16 cellular contexts compared by ENCODE assay signal in the genomic region with DNA sequence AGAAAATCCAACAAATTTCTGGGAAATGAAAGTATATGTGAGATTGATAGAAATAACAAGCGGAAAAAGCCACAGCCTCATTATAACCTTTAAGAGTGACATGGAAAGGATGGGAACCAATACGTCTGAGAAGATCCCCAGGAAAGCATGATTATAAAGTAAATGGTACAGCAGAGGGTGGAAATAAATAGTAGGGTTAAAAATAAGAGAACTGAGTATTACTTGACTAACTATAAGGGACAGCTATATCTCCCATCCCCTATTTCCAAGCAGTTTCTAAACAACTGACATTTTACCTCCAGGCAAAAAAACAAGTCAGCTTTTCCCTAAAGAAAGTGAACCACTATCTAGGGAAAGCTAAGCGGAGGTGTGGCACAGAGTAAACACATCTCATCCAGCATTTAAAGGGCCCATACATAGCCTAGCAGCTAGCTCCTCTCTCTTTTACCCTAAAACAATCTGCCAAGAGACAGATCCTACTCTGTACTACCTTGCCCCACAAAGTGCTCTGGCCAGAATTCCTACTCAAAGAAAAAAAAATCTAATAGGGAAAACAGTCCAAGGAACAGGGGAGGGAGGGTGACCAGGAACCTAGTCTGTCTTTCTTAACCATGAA. TPM values are rescaled to one million over a fixed set of nuclear protein-coding genes. Genes with fewer than 3 reads are reported as not detected.
A peak's percentile ranks its signal among the peaks of the same experiment; 100 is the strongest.
DNase-seq lines count a peak whose midpoint lies in the region; ATAC-seq, FAIRE-seq and TF ChIP-seq lines count a peak whose summit lies in the region.
"Had no signal": no experiment of that assay in that cellular context is flagged by ENCODE, and none has a peak within 500 bp of the region (broad histone marks: within the 10 kb centered on the region; RNA-seq: fewer than 3 reads in every experiment).

No MANE protein-coding gene starts in this region.

- no peak for FAIRE-seq in urothelium cell line (lab: Jason Lieb, UNC)
- FAIRE-seq: keratinocyte had no signal

- TF ChIP-seq CTCF in Panc1 (IDR thresholded peaks at IDR 0.05) (no peak), hepatocyte (IDR thresholded peaks at IDR 0.05; ENCODE audit: poor library complexity) (no peak), osteocyte (IDR thresholded peaks at IDR 0.05) (no peak)

- H3K4me1 ChIP-seq in HAP-1, result peaks cover 60% of the 10 kb centered on the region
- H3K4me1 ChIP-seq in Panc1 (ENCODE audit: control insufficient read depth, insufficient read depth, low read length), result peaks cover 15% of the 10 kb centered on the region
- peaks cover 20% of the 10 kb centered on the region for H3K4me1 ChIP-seq in hepatocyte (ENCODE audit: insufficient read depth)

- in situ Hi-C loops in HAP-1 (cut with MboI; ENCODE audit: low sequenced_read_pairs) (no loop called here), Panc1 (cut with HindIII; ENCODE audit: low pct_unique_long_range_greater_than_20kb, low sequenced_read_pairs) (no loop called here)

- H3K27me3 Mint-ChIP-seq in osteocyte (ENCODE audit: unreplicated experiment), result no peaks in the 10 kb centered on the region

- peak; percentile 14 to 50 for DNase-seq in HAP-1 (ENCODE audit: low spot score in 2 of 2)
- no peak for DNase-seq in Panc1 (ENCODE audit: low read depth, low spot score)
- DNase-seq in hepatocyte (ENCODE audit: low spot score), result peak; percentile 13
- no peak for DNase-seq in osteocyte (ENCODE audit: extremely low spot score, unreplicated experiment)
- DNase-seq in MV-4-11 (lab: John Stamatoyannopoulos, UW), result no peak
- no peak for DNase-seq in urothelium cell line (ENCODE audit: low spot score)
- no peak for DNase-seq in AG08395 (ENCODE audit: low spot score)
- DNase-seq: brain microvascular endothelial cell; NCI-H2171 treated with DMSO at 0.1 percent for 48 hours; stimulated activated CD4-positive, alpha-beta T cell treated with anti-CD3 and anti-CD28 coated beads, Interleukin-2, amount 100 ng/mL, for 48 hours; WERI-Rb-1 had no signal

- CTCF ChIA-PET in Panc1 (lab: Charles Lee), result no interaction called here

- WGBS in hepatocyte (ENCODE audit: low lambda C conversion rate, missing lambda C conversion rate), result 48% methylated on average over 3 of the region's 3 CpGs

- intact Hi-C loops in Panc1 (cut with micrococcal nuclease; ENCODE audit: unreplicated experiment), result no loop called here

- H3K36me3 ChIP-seq in HAP-1 (replicated peaks) (no peaks in the 10 kb centered on the region), Panc1 (ENCODE audit: control insufficient read depth, insufficient read depth, low read length) (no peaks in the 10 kb centered on the region), hepatocyte (replicated peaks; ENCODE audit: insufficient read depth, low read depth) (no peaks in the 10 kb centered on the region)
- H3K36me3 ChIP-seq: brain microvascular endothelial cell, right atrium auricular region, tibial nerve had no signal

- H3K4me3 ChIP-seq in HAP-1 (no peak overlapping the region), Panc1 (ENCODE audit: low read depth in 2 of 2, low read length in 2 of 2) (no peak overlapping the region), hepatocyte (no peak overlapping the region)
- H3K4me3 ChIP-seq: BLaER1 treated with 17β-estradiol and CSF1 and Interleukin-3, amounts not matched to agents 10 nM and 100 nM; right atrium auricular region; tibial nerve had no signal

- H3K9me3 ChIP-seq in HAP-1 (no peaks in the 10 kb centered on the region), Panc1 (ENCODE audit: control insufficient read depth, insufficient read depth, low read depth, low read length) (no peaks in the 10 kb centered on the region), hepatocyte (ENCODE audit: low read depth) (no peaks in the 10 kb centered on the region)
- H3K9me3 ChIP-seq: BLaER1 treated with 17β-estradiol and CSF1 and Interleukin-3, amounts not matched to agents 10 nM and 100 nM; right atrium auricular region; tibial nerve had no signal

- H3K9me3 Mint-ChIP-seq in osteocyte (ENCODE audit: unreplicated experiment), result no peaks in the 10 kb centered on the region

- H3K36me3 Mint-ChIP-seq in osteocyte (ENCODE audit: unreplicated experiment), result peaks cover 2% of the 10 kb centered on the region

- H3K27ac Mint-ChIP-seq in osteocyte (ENCODE audit: unreplicated experiment), result peak overlapping the region; percentile 70

- H3K9me2 ChIP-seq in hepatocyte (replicated peaks; ENCODE audit: insufficient read depth), result no peaks in the 10 kb centered on the region

- H3K4me2 ChIP-seq in hepatocyte, result peak overlapping the region; percentile 57

- peaks cover 95% of the 10 kb centered on the region for H3K79me2 ChIP-seq in hepatocyte

- H2AFZ ChIP-seq in hepatocyte, result no peak overlapping the region

- ATAC-seq in Panc1 (peak; percentile 81), GM21447 (IDR thresholded peaks at IDR 0.05; ENCODE audit: unreplicated experiment) (no peak)

- BruUV-seq in Panc1 (replicated peaks; lab: Mats Ljungman, UMichigan), result no TSS peak

- H3K27ac ChIP-seq in Panc1 (ENCODE audit: low read length) (no peak overlapping the region; the same call in 1 of the 2 replicates), hepatocyte (no peak overlapping the region)
- H3K27ac ChIP-seq: BLaER1 treated with 17β-estradiol and CSF1 and Interleukin-3, amounts not matched to agents 10 nM and 100 nM; brain microvascular endothelial cell; right atrium auricular region; tibial nerve; WERI-Rb-1 had no signal

- H4K20me1 ChIP-seq in hepatocyte (ENCODE audit: insufficient read depth, poor library complexity, severe bottlenecking), result peaks cover 21% of the 10 kb centered on the region

- POLR2A ChIA-PET in Panc1 (lab: Charles Lee), result interaction anchor here (0.7 kb wide), 1 partner anchor 435 kb away, joined by 4 read pairs; no protein-coding TSS in a partner anchor

- no peaks in the 10 kb centered on the region for H3K27me3 ChIP-seq in HAP-1 (ENCODE audit: low read depth)
- no peaks in the 10 kb centered on the region for H3K27me3 ChIP-seq in Panc1 (ENCODE audit: control insufficient read depth, insufficient read depth, low read length)
- no peaks in the 10 kb centered on the region for H3K27me3 ChIP-seq in hepatocyte
- H3K27me3 ChIP-seq: BLaER1 treated with 17β-estradiol and CSF1 and Interleukin-3, amounts not matched to agents 10 nM and 100 nM; brain microvascular endothelial cell; right atrium auricular region; tibial nerve had no signal

- peaks cover 45% of the 10 kb centered on the region for H3K4me1 Mint-ChIP-seq in osteocyte (ENCODE audit: unreplicated experiment)

- peak overlapping the region; percentile 11 for H3K4me3 Mint-ChIP-seq in osteocyte (ENCODE audit: unreplicated experiment)

RNA-seq across cellular contexts. Expression of a gene that starts 11.2 kb away (rescaled TPM):
- total RNA-seq in Panc1 (2021; ENCODE audit: unreplicated experiment) (76.9 TPM), hepatocyte (73.0 and 82.5 TPM in 2 replicates), osteocyte (86.7 and 87.8 TPM in 2 replicates)
- polyA plus RNA-seq in Panc1 (2012; ENCODE audit: insufficient read length), result 18.0 TPM
- polyA plus RNA-seq in hepatocyte, result 20.1 and 21.4 TPM in 2 replicates

Comparison
In these comparisons a context has a peak if more than half of its experiments do, and no peak if none do; other contexts are left out.
1. DNase-seq: peak in HAP-1 (2 of 2) and hepatocyte (single experiment); none in Panc1 (single experiment), osteocyte (single experiment), MV-4-11 (single experiment), urothelium cell line (single experiment) and AG08395 (single experiment).